In genomic region chr22:39819429-39819828, GRCh38 we compare ENCODE assay signal across 3 cellular contexts.
TF ChIP-seq lines count a peak whose summit lies in the region.

No MANE protein-coding gene starts in this region.

TF ChIP-seq in SK-N-SH, 30 proteins besides CTCF, POLR2A, EP300 and RAD21 (continued from another document):
- no peak for TF ChIP-seq MXI1 (IDR thresholded peaks at IDR 0.05; ENCODE audit: low read depth, low read length)
- TF ChIP-seq GABPA (IDR thresholded peaks at IDR 0.05; ENCODE audit: low read depth), result no peak
- TF ChIP-seq RCOR1 (IDR thresholded peaks at IDR 0.05; ENCODE audit: low read length), result no peak
- no peak for TF ChIP-seq REST (IDR thresholded peaks at IDR 0.05; ENCODE audit: low read depth, low read length)
- TF ChIP-seq CHD2 (IDR thresholded peaks at IDR 0.05; ENCODE audit: low read length, partially characterized antibody), result no peak
- no peak for TF ChIP-seq MEF2A (IDR thresholded peaks at IDR 0.05; ENCODE audit: borderline replicate concordance, low read depth)
- TF ChIP-seq SMC3 (IDR thresholded peaks at IDR 0.05; ENCODE audit: low read depth, low read length), result no peak
- TF ChIP-seq YY1 (IDR thresholded peaks at IDR 0.05; ENCODE audit: low read depth), result no peak

TF ChIP-seq in SK-N-SH treated with all-trans-retinoic acid at 6 μM for 48 hours, 23 proteins besides CTCF, POLR2A, EP300 and RAD21 (continued from another document):
- no peak for TF ChIP-seq CREB5 (CRISPR knock-in tag; IDR thresholded peaks at IDR 0.05; ENCODE audit: low read depth)
- TF ChIP-seq OSR1 (CRISPR knock-in tag; IDR thresholded peaks at IDR 0.05), result no peak
- TF ChIP-seq ZFP3 (CRISPR knock-in tag; IDR thresholded peaks at IDR 0.05), result no peak
- no peak for TF ChIP-seq PPARA (CRISPR knock-in tag; IDR thresholded peaks at IDR 0.05; ENCODE audit: borderline replicate concordance)
- no peak for TF ChIP-seq TOX (CRISPR knock-in tag; IDR thresholded peaks at IDR 0.05; ENCODE audit: borderline replicate concordance)
- TF ChIP-seq CSDC2 (CRISPR knock-in tag; IDR thresholded peaks at IDR 0.05), result no peak
- no peak for TF ChIP-seq ARNTL (CRISPR knock-in tag; IDR thresholded peaks at IDR 0.05; ENCODE audit: borderline replicate concordance, low read depth)
- no peak for TF ChIP-seq TCF4 (CRISPR knock-in tag; IDR thresholded peaks at IDR 0.05; ENCODE audit: borderline replicate concordance)
- no peak for TF ChIP-seq ESRRG (CRISPR knock-in tag; IDR thresholded peaks at IDR 0.05)
- no peak for TF ChIP-seq SNAI2 (CRISPR knock-in tag; IDR thresholded peaks at IDR 0.05)
- no peak for TF ChIP-seq CSRNP3 (CRISPR knock-in tag; IDR thresholded peaks at IDR 0.05)

TF ChIP-seq in K562, 482 proteins besides CTCF, POLR2A, EP300 and RAD21 (continued from another document):
- TF ChIP-seq GMEB1 (CRISPR knock-in tag; IDR thresholded peaks at IDR 0.05) (no peak), MCM5 (IDR thresholded peaks at IDR 0.05; ENCODE audit: low read depth) (no peak)
